22 cellular contexts compared by ENCODE assay signal in genomic region chr20:50360921-50361320, GRCh38.
"Had no signal": no experiment of that assay in that cellular context is flagged by ENCODE, and none has a peak within 500 bp of the region (broad histone marks: within the 10 kb centered on the region; RNA-seq: fewer than 3 reads in every experiment).

No MANE protein-coding gene starts in this region.

- H3K4me1 Mint-ChIP-seq: activated T-helper 17 cell treated with anti-CD3 and anti-CD28 coated beads, Interleukin-2, amount 50 U/mL, for 72 hours; central memory CD8-positive, alpha-beta T cell; endodermal cell; memory B cell; naive B cell had no signal

- DNase-seq: activated CD4-positive, alpha-beta T cell treated with anti-CD3 and anti-CD28 coated beads for 1 hour; activated CD4-positive, alpha-beta T cell treated with anti-CD3 and anti-CD28 coated beads, Interleukin-2, amount 50 U/mL, for 1 hour; activated CD8-positive, alpha-beta memory T cell treated with anti-CD3 and anti-CD28 coated beads for 24 hours; activated CD8-positive, alpha-beta memory T cell treated with anti-CD3 and anti-CD28 coated beads, Interleukin-2, amount 50 U/mL, for 4 hours; activated T-cell treated with anti-CD3 and anti-CD28 coated beads, Interleukin-2, amount 50 U/mL, for 24 hours; colonic mucosa; endodermal cell; head of caudate nucleus; hypothalamus; left cardiac atrium; naive B cell; retina; stimulated activated CD4-positive, alpha-beta T cell treated with anti-CD3 and anti-CD28 coated beads, Interleukin-4, amount 100 ng/mL, for 24 hours; stimulated activated naive CD8-positive, alpha-beta T cell treated with anti-CD3 and anti-CD28 coated beads, Interleukin-15, Interleukin-2, amounts not matched to agents 100 U/mL and 50 U/mL, for 24 hours; T-helper 1 cell; T-helper 9 cell had no signal

- H3K9me3 Mint-ChIP-seq: activated naive CD4-positive, alpha-beta T cell treated with anti-CD3 and anti-CD28 coated beads, Interleukin-2, amount 50 U/mL, for 72 hours; activated T-cell treated with anti-CD3 and anti-CD28 coated beads, Interleukin-2, amount 50 U/mL, for 24 hours; activated T-helper 17 cell treated with anti-CD3 and anti-CD28 coated beads, Interleukin-2, amount 50 U/mL, for 72 hours; central memory CD8-positive, alpha-beta T cell; endodermal cell; memory B cell had no signal

- H3K9me3 ChIP-seq: colonic mucosa, gastroesophageal sphincter had no signal

- H3K4me1 ChIP-seq: colonic mucosa, gastroesophageal sphincter had no signal

- H3K4me3 Mint-ChIP-seq: activated T-cell treated with anti-CD3 and anti-CD28 coated beads, Interleukin-2, amount 50 U/mL, for 24 hours; activated T-helper 17 cell treated with anti-CD3 and anti-CD28 coated beads, Interleukin-2, amount 50 U/mL, for 72 hours; central memory CD8-positive, alpha-beta T cell; endodermal cell; memory B cell; naive B cell had no signal

- H3K27ac ChIP-seq: colonic mucosa, gastroesophageal sphincter had no signal

- H3K36me3 ChIP-seq: colonic mucosa, gastroesophageal sphincter had no signal

- H3K27ac Mint-ChIP-seq: activated naive CD4-positive, alpha-beta T cell treated with anti-CD3 and anti-CD28 coated beads, Interleukin-2, amount 50 U/mL, for 72 hours; activated T-cell treated with anti-CD3 and anti-CD28 coated beads, Interleukin-2, amount 50 U/mL, for 24 hours; activated T-helper 17 cell treated with anti-CD3 and anti-CD28 coated beads, Interleukin-2, amount 50 U/mL, for 72 hours; endodermal cell; memory B cell; progenitor cell of endocrine pancreas had no signal

- ATAC-seq: activated naive CD4-positive, alpha-beta T cell treated with anti-CD3 and anti-CD28 coated beads, Interleukin-2, amount 50 U/mL, for 72 hours; activated T-helper 17 cell treated with anti-CD3 and anti-CD28 coated beads, Interleukin-2, amount 50 U/mL, for 72 hours; gastroesophageal sphincter; stimulated activated naive CD8-positive, alpha-beta T cell treated with anti-CD3 and anti-CD28 coated beads, Interleukin-15, Interleukin-2, amounts not matched to agents 100 U/mL and 50 U/mL, for 24 hours had no signal

- H3K4me3 ChIP-seq: colonic mucosa, gastroesophageal sphincter had no signal

- H3K36me3 Mint-ChIP-seq: activated naive CD4-positive, alpha-beta T cell treated with anti-CD3 and anti-CD28 coated beads, Interleukin-2, amount 50 U/mL, for 72 hours; memory B cell; naive B cell had no signal

- H3K27me3 ChIP-seq: colonic mucosa, gastroesophageal sphincter had no signal
